35 cellular contexts compared by ENCODE assay signal in the genomic region with DNA sequence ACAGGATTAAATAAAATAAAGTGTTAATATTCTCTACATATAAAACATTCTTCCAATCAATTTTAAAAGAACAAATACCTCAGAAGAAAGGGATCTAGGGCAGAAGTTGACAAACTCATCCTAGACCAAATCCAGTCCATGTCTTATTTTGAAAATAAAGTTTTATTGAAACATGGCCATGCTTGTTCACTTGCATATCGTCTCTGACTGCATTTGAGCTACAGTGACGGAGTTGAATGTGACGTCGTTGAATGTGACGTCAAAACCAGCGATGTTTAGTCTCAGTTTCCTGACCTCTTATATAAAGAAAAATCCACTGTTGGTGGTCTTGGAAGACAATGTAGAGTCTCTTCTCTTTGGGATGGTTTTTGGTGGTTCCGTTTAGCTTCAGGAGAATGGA. TPM values are rescaled to one million over a fixed set of nuclear protein-coding genes. Genes with fewer than 3 reads are reported as not detected.
"Had no signal": no experiment of that assay in that cellular context is flagged by ENCODE, and none has a peak within 500 bp of the region (broad histone marks: within the 10 kb centered on the region; RNA-seq: fewer than 3 reads in every experiment).

No MANE protein-coding gene starts in this region.

- H3K4me1 ChIP-seq: adrenal gland, ascending aorta, body of pancreas, breast epithelium had no signal

- H3K36me3 ChIP-seq: adrenal gland, ascending aorta, brain microvascular endothelial cell, breast epithelium, cardiac muscle cell had no signal

- H3K27ac ChIP-seq: adrenal gland, ascending aorta, body of pancreas, brain microvascular endothelial cell, breast epithelium, cardiac muscle cell had no signal

- H3K27me3 ChIP-seq: adrenal gland, ascending aorta, body of pancreas, brain microvascular endothelial cell, breast epithelium, cardiac muscle cell had no signal

- ATAC-seq: activated naive CD4-positive, alpha-beta T cell treated with anti-CD3 and anti-CD28 coated beads, Interleukin-2, amount 50 U/mL, for 72 hours; activated naive CD8-positive, alpha-beta T cell treated with anti-CD3 and anti-CD28 coated beads, Interleukin-2, amount 50 U/mL, for 24 hours; activated T-cell treated with anti-CD3 and anti-CD28 coated beads, Interleukin-2, amount 50 U/mL, for 4 hours; activated T-cell treated with anti-CD3 and anti-CD28 coated beads, Interleukin-2, amount 50 U/mL, for 72 hours; activated T-helper 17 cell treated with anti-CD3 and anti-CD28 coated beads, Interleukin-2, amount 50 U/mL, for 72 hours; body of pancreas had no signal

- DNase-seq: activated effector memory CD4-positive, alpha-beta T cell treated with anti-CD3 and anti-CD28 coated beads, Interleukin-2, amount 50 U/mL, for 16 hours; activated effector memory CD4-positive, alpha-beta T cell treated with Interleukin-2 at 50 U/mL for 16 hours; activated gamma-delta T cell; activated gamma-delta T cell treated with Interleukin-2 at 50 U/mL for 16 hours; activated naive CD4-positive, alpha-beta T cell; activated naive CD4-positive, alpha-beta T cell treated with anti-CD3 and anti-CD28 coated beads for 36 hours; activated naive CD4-positive, alpha-beta T cell treated with anti-CD3 and anti-CD28 coated beads, Interleukin-2, amount 10 ng/mL, durations not matched to agents 7 days and 5 days; activated naive CD4-positive, alpha-beta T cell treated with anti-CD3 and anti-CD28 coated beads, Interleukin-2, amount 50 U/mL, for 16 hours; activated naive CD4-positive, alpha-beta T cell treated with Interleukin-2 at 50 U/mL for 16 hours; activated naive CD8-positive, alpha-beta T cell treated with anti-CD3 and anti-CD28 coated beads for 36 hours; activated naive CD8-positive, alpha-beta T cell treated with anti-CD3 and anti-CD28 coated beads, Interleukin-2, amount 10 ng/mL, durations not matched to agents 7 days and 5 days; activated naive CD8-positive, alpha-beta T cell treated with anti-CD3 and anti-CD28 coated beads, Interleukin-2, amount 50 U/mL, for 24 hours; activated T-cell treated with anti-CD3 and anti-CD28 coated beads, Interleukin-2, amount 50 U/mL, for 24 hours; activated T-cell treated with anti-CD3 and anti-CD28 coated beads, Interleukin-2, amount 50 U/mL, for 4 hours; activated T-cell treated with anti-CD3 and anti-CD28 coated beads, Interleukin-2, amount 50 U/mL, for 48 hours; activated T-cell treated with anti-CD3 and anti-CD28 coated beads, Interleukin-2, amount 50 U/mL, for 72 hours; adrenal gland; amniotic stem cell; amygdala; anterior cingulate cortex; aorta; body of pancreas; brain microvascular endothelial cell; caudate nucleus; central memory CD4-positive, alpha-beta T cell; cerebellar nuclear complex had no signal

- H3K9me3 ChIP-seq: adrenal gland, ascending aorta, body of pancreas, breast epithelium had no signal

- H3K4me3 ChIP-seq: adrenal gland, ascending aorta, body of pancreas, breast epithelium, cardiac muscle cell had no signal

- FAIRE-seq: astrocyte, bronchial epithelial cell had no signal

RNA-seq across cellular contexts. Expression of gene GREB1L, which starts 33.6 kb away (rescaled TPM):
- total RNA-seq: activated naive CD4-positive, alpha-beta T cell treated with anti-CD3 and anti-CD28 coated beads for 36 hours; activated naive CD4-positive, alpha-beta T cell treated with anti-CD3 and anti-CD28 coated beads, Interleukin-2, amount 50 U/mL, for 72 hours; activated naive CD8-positive, alpha-beta T cell treated with anti-CD3 and anti-CD28 coated beads for 36 hours; activated naive CD8-positive, alpha-beta T cell treated with anti-CD3 and anti-CD28 coated beads, Interleukin-2, amount 10 ng/mL, durations not matched to agents 7 days and 5 days; activated T-cell treated with anti-CD3 and anti-CD28 coated beads, Interleukin-2, amount 50 U/mL, for 72 hours; activated T-helper 1 cell treated with anti-CD3 and anti-CD28 coated beads, Interleukin-12 subunit alpha, Interleukin-12 subunit beta, Interleukin-2, Interleukin-4 antibody, amounts not matched to agents 30 ng/mL and 10 ng/mL and 1 ng/mL, durations not matched to agents 14 hours and 24 hours and 36 hours; activated T-helper 17 cell treated with anti-CD3 and anti-CD28 coated beads, Interleukin-2, amount 50 U/mL, for 72 hours; activated T-helper 2 cell treated with anti-CD3 and anti-CD28 coated beads, Interferon-gamma antibody, Interleukin-2, Interleukin-4, amounts not matched to agents 10 μg/mL and 5 μg/mL and 100 μg/mL, durations not matched to agents 14 hours and 24 hours and 36 hours had no signal
